Comparison of ENCODE assay signal across 1 cellular context in the genomic region with DNA sequence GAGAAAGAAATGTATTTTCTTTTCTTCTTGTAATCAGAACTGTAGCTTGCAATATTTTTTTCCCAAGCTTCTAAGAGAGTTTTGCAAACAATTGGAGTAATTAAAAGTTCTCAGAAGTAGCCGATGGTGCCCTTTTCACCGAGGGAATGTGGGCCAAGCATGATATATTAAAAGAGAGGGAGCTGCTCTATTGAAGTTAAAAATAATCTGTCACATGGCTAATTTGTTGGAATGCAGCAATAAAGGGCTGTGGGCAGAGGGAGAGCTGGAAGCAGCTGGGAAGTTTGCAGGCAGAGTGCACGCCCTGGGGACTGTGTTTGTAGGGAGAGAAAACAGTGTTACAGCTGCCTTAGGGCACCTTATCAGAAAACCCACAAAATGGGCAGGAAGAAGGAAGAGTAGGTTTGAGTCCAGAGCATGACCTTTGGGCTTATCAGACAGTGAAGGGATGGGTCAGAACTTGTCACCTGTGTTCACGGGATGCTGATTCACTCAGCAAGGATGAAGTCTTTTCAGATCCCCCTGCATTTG.
TF ChIP-seq lines count a peak whose summit lies in the region.

No MANE protein-coding gene starts in this region.

TF ChIP-seq in SK-N-SH, 30 proteins besides CTCF, POLR2A, EP300 and RAD21 (continued from another document):
- TF ChIP-seq, protein P1, sequence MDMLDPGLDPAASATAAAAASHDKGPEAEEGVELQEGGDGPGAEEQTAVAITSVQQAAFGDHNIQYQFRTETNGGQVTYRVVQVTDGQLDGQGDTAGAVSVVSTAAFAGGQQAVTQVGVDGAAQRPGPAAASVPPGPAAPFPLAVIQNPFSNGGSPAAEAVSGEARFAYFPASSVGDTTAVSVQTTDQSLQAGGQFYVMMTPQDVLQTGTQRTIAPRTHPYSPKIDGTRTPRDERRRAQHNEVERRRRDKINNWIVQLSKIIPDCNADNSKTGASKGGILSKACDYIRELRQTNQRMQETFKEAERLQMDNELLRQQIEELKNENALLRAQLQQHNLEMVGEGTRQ (IDR thresholded peaks at IDR 0.05; ENCODE audit: borderline replicate concordance, low read depth, low read length), result no peak
- 0 out of 2 replicates have a peak, but pooled peaks have one; percentile 7 for TF ChIP-seq NFIC (IDR thresholded peaks at IDR 0.05; ENCODE audit: borderline replicate concordance)
- TF ChIP-seq GATA2 (CRISPR knock-in tag; IDR thresholded peaks at IDR 0.05), result no peak
- TF ChIP-seq SMC3 (IDR thresholded peaks at IDR 0.05; ENCODE audit: low read depth, low read length), result no peak
- TF ChIP-seq, protein P2, sequence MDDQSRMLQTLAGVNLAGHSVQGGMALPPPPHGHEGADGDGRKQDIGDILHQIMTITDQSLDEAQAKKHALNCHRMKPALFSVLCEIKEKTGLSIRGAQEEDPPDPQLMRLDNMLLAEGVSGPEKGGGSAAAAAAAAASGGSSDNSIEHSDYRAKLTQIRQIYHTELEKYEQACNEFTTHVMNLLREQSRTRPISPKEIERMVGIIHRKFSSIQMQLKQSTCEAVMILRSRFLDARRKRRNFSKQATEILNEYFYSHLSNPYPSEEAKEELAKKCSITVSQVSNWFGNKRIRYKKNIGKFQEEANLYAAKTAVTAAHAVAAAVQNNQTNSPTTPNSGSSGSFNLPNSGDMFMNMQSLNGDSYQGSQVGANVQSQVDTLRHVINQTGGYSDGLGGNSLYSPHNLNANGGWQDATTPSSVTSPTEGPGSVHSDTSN (IDR thresholded peaks at IDR 0.05), result peak; percentile 43; the same call in 1 of the 2 replicates
- TF ChIP-seq POLR2AphosphoS5 (IDR thresholded peaks at IDR 0.05; ENCODE audit: low read depth, low read length), result no peak
- TF ChIP-seq RCOR1 (IDR thresholded peaks at IDR 0.05; ENCODE audit: low read length), result no peak
- TF ChIP-seq TEAD4 (IDR thresholded peaks at IDR 0.05; ENCODE audit: borderline replicate concordance, insufficient read depth), result peak; percentile 34; the same call in 1 of the 2 replicates
- TF ChIP-seq CHD2 (IDR thresholded peaks at IDR 0.05; ENCODE audit: low read length, partially characterized antibody), result no peak
- no peak for TF ChIP-seq YY1 (IDR thresholded peaks at IDR 0.05; ENCODE audit: low read depth)
- no peak for TF ChIP-seq GABPA (IDR thresholded peaks at IDR 0.05; ENCODE audit: low read depth)
- TF ChIP-seq, protein P3, sequence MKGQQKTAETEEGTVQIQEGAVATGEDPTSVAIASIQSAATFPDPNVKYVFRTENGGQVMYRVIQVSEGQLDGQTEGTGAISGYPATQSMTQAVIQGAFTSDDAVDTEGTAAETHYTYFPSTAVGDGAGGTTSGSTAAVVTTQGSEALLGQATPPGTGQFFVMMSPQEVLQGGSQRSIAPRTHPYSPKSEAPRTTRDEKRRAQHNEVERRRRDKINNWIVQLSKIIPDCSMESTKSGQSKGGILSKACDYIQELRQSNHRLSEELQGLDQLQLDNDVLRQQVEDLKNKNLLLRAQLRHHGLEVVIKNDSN (IDR thresholded peaks at IDR 0.05; ENCODE audit: borderline replicate concordance, low read depth), result peak; percentile 16; the same call in 1 of the 2 replicates
- no peak for TF ChIP-seq RFX5 (IDR thresholded peaks at IDR 0.05; ENCODE audit: low read length)
- TF ChIP-seq, protein P4, sequence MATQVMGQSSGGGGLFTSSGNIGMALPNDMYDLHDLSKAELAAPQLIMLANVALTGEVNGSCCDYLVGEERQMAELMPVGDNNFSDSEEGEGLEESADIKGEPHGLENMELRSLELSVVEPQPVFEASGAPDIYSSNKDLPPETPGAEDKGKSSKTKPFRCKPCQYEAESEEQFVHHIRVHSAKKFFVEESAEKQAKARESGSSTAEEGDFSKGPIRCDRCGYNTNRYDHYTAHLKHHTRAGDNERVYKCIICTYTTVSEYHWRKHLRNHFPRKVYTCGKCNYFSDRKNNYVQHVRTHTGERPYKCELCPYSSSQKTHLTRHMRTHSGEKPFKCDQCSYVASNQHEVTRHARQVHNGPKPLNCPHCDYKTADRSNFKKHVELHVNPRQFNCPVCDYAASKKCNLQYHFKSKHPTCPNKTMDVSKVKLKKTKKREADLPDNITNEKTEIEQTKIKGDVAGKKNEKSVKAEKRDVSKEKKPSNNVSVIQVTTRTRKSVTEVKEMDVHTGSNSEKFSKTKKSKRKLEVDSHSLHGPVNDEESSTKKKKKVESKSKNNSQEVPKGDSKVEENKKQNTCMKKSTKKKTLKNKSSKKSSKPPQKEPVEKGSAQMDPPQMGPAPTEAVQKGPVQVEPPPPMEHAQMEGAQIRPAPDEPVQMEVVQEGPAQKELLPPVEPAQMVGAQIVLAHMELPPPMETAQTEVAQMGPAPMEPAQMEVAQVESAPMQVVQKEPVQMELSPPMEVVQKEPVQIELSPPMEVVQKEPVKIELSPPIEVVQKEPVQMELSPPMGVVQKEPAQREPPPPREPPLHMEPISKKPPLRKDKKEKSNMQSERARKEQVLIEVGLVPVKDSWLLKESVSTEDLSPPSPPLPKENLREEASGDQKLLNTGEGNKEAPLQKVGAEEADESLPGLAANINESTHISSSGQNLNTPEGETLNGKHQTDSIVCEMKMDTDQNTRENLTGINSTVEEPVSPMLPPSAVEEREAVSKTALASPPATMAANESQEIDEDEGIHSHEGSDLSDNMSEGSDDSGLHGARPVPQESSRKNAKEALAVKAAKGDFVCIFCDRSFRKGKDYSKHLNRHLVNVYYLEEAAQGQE (IDR thresholded peaks at IDR 0.05; ENCODE audit: low read depth, low read length), result no peak
